In the genomic region with DNA sequence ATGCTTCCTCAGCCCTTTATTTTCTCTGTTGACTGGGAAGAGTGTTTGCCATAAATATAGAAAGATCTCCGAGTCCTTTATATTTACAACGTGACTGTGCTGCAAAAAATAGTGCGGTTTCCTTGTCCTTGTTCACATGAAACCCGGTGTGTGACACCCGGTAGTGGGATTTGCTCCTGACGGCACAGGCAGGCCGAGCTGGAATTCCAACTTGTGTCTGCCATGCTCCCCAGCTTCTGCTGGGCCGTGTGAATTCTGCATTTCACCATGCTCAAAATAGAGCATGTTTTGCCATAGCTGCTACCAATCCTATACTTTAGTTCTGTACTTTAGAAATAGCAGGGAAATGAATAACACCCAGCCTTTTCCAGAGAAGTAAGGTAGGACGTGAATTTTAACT, we compare ENCODE assay signal across 9 cellular contexts.
"Had no signal": no experiment of that assay in that cellular context is flagged by ENCODE, and none has a peak within 500 bp of the region (broad histone marks: within the 10 kb centered on the region; RNA-seq: fewer than 3 reads in every experiment).

No MANE protein-coding gene starts in this region.

- DNase-seq: GM23248, GOT3, H7, H9, HCEC 1CT, HFFc6 had no signal

- H3K4me3 ChIP-seq: GM23248, GM23338, HAP-1 had no signal

- H3K4me2 ChIP-seq: GM23338 had no signal

- FAIRE-seq: H54 had no signal

- H3K27ac ChIP-seq: GM23248 had no signal

- H3K4me1 ChIP-seq: HAP-1 had no signal

- H3K9ac ChIP-seq: GM23248 had no signal

- H2AFZ ChIP-seq: GM23248, GM23338 had no signal

- H3K36me3 ChIP-seq: HAP-1 had no signal

- H3K9me3 ChIP-seq: HAP-1 had no signal
